In genomic region chr1:226610671-226611070, GRCh38 we compare ENCODE assay signal across 27 cellular contexts.
"Had no signal": no experiment of that assay in that cellular context is flagged by ENCODE, and none has a peak within 500 bp of the region (broad histone marks: within the 10 kb centered on the region; RNA-seq: fewer than 3 reads in every experiment).

No MANE protein-coding gene starts in this region.

- H3K27ac Mint-ChIP-seq: activated naive CD4-positive, alpha-beta T cell treated with anti-CD3 and anti-CD28 coated beads, Interleukin-2, amount 10 ng/mL, durations not matched to agents 7 days and 5 days; activated naive CD8-positive, alpha-beta T cell treated with anti-CD3 and anti-CD28 coated beads, Interleukin-2, amount 10 ng/mL, durations not matched to agents 7 days and 5 days; brain; dendritic cell treated with granulocyte-macrophage colony-stimulating factor and Interleukin-4, amounts not matched to agents 40 ng/mL and 50 ng/mL, for 4 days; nephron; stimulated activated naive CD8-positive, alpha-beta T cell treated with anti-CD3 and anti-CD28 coated beads, Interleukin-15, Interleukin-2, amounts not matched to agents 100 ng/mL and 50 ng/mL, for 24 hours; T-helper 1 cell treated with Interleukin-12 subunit alpha and Interleukin-12 subunit beta and Interleukin-4 antibody, amounts not matched to agents 30 μg/mL and 1 μg/mL, for 36 hours had no signal

- H3K9me3 ChIP-seq: ascending aorta, esophagus muscularis mucosa, left lung, pancreas, psoas muscle, thoracic aorta had no signal

- H3K4me3 ChIP-seq: ascending aorta, esophagus muscularis mucosa, left lung, lung, pancreas, psoas muscle, thoracic aorta had no signal

- H3K9me3 Mint-ChIP-seq: activated naive CD4-positive, alpha-beta T cell treated with anti-CD3 and anti-CD28 coated beads, Interleukin-2, amount 10 ng/mL, durations not matched to agents 7 days and 5 days; activated naive CD8-positive, alpha-beta T cell treated with anti-CD3 and anti-CD28 coated beads, Interleukin-2, amount 10 ng/mL, durations not matched to agents 7 days and 5 days; dendritic cell treated with granulocyte-macrophage colony-stimulating factor and Interleukin-4, amounts not matched to agents 40 ng/mL and 50 ng/mL, for 4 days; stimulated activated naive CD8-positive, alpha-beta T cell treated with anti-CD3 and anti-CD28 coated beads, Interleukin-15, Interleukin-2, amounts not matched to agents 100 ng/mL and 50 ng/mL, for 24 hours; T-helper 1 cell treated with Interleukin-12 subunit alpha and Interleukin-12 subunit beta and Interleukin-4 antibody, amounts not matched to agents 30 μg/mL and 1 μg/mL, for 36 hours had no signal

- DNase-seq: activated CD4-positive, alpha-beta T cell treated with anti-CD3 and anti-CD28 coated beads for 48 hours; activated CD4-positive, alpha-beta T cell treated with anti-CD3 and anti-CD28 coated beads, Interleukin-2, amount 50 U/mL, for 48 hours; activated CD8-positive, alpha-beta memory T cell treated with anti-CD3 and anti-CD28 coated beads for 24 hours; activated gamma-delta T cell; activated naive CD4-positive, alpha-beta T cell treated with anti-CD3 and anti-CD28 coated beads, Interleukin-2, amount 10 ng/mL, durations not matched to agents 7 days and 5 days; activated naive CD8-positive, alpha-beta T cell treated with anti-CD3 and anti-CD28 coated beads, Interleukin-2, amount 10 ng/mL, durations not matched to agents 7 days and 5 days; caudate nucleus; foreskin keratinocyte; pancreas; stimulated activated CD4-positive, alpha-beta T cell treated with anti-CD3 and anti-CD28 coated beads, Interleukin-12 subunit alpha, Interleukin-12 subunit beta, amount 100 ng/mL, for 4 hours; stimulated activated CD4-positive, alpha-beta T cell treated with anti-CD3 and anti-CD28 coated beads, Interleukin-4, amount 100 ng/mL, for 1 hour; SW 1271; T-helper 9 cell; trophoblast cell; WERI-Rb-1 had no signal

- ATAC-seq: activated CD4-positive, CD25-positive, alpha-beta regulatory T cell treated with anti-CD3 and anti-CD28 coated beads, Interleukin-2, amount 50 U/mL, for 24 hours; foreskin keratinocyte; left lung; pancreas had no signal

- H3K27ac ChIP-seq: ascending aorta, esophagus muscularis mucosa, foreskin keratinocyte, left lung, pancreas, psoas muscle, thoracic aorta, WERI-Rb-1 had no signal

- H3K36me3 ChIP-seq: ascending aorta, esophagus muscularis mucosa, left lung, pancreas, thoracic aorta, WERI-Rb-1 had no signal

- H3K4me1 ChIP-seq: ascending aorta, foreskin keratinocyte, left lung, pancreas, psoas muscle had no signal

- H3K27me3 ChIP-seq: ascending aorta, esophagus muscularis mucosa, left lung, pancreas had no signal

- H3K4me1 Mint-ChIP-seq: activated naive CD4-positive, alpha-beta T cell treated with anti-CD3 and anti-CD28 coated beads, Interleukin-2, amount 10 ng/mL, durations not matched to agents 7 days and 5 days; activated naive CD8-positive, alpha-beta T cell treated with anti-CD3 and anti-CD28 coated beads, Interleukin-2, amount 10 ng/mL, durations not matched to agents 7 days and 5 days had no signal

- H3K4me3 Mint-ChIP-seq: activated naive CD4-positive, alpha-beta T cell treated with anti-CD3 and anti-CD28 coated beads, Interleukin-2, amount 10 ng/mL, durations not matched to agents 7 days and 5 days; activated naive CD8-positive, alpha-beta T cell treated with anti-CD3 and anti-CD28 coated beads, Interleukin-2, amount 10 ng/mL, durations not matched to agents 7 days and 5 days; brain; dendritic cell treated with granulocyte-macrophage colony-stimulating factor and Interleukin-4, amounts not matched to agents 40 ng/mL and 50 ng/mL, for 4 days; nephron; stimulated activated naive CD8-positive, alpha-beta T cell treated with anti-CD3 and anti-CD28 coated beads, Interleukin-15, Interleukin-2, amounts not matched to agents 100 ng/mL and 50 ng/mL, for 24 hours; T-helper 1 cell treated with Interleukin-12 subunit alpha and Interleukin-12 subunit beta and Interleukin-4 antibody, amounts not matched to agents 30 μg/mL and 1 μg/mL, for 36 hours had no signal

- H3K36me3 Mint-ChIP-seq: activated naive CD4-positive, alpha-beta T cell treated with anti-CD3 and anti-CD28 coated beads, Interleukin-2, amount 10 ng/mL, durations not matched to agents 7 days and 5 days; activated naive CD8-positive, alpha-beta T cell treated with anti-CD3 and anti-CD28 coated beads, Interleukin-2, amount 10 ng/mL, durations not matched to agents 7 days and 5 days; brain had no signal
